1 cellular context compared by ENCODE assay signal in genomic region chr6:11143394-11144371, GRCh38.
TF ChIP-seq lines count a peak whose summit lies in the region.

No MANE protein-coding gene starts in this region.

TF ChIP-seq in A549, 52 proteins besides CTCF, POLR2A, EP300 and RAD21 (continued from another document):
- TF ChIP-seq, protein P1, sequence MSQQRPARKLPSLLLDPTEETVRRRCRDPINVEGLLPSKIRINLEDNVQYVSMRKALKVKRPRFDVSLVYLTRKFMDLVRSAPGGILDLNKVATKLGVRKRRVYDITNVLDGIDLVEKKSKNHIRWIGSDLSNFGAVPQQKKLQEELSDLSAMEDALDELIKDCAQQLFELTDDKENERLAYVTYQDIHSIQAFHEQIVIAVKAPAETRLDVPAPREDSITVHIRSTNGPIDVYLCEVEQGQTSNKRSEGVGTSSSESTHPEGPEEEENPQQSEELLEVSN (IDR thresholded peaks at IDR 0.05; ENCODE audit: borderline replicate concordance, low read depth): peak; percentile 98
- peak; percentile 100 for TF ChIP-seq MAX (IDR thresholded peaks at IDR 0.05)
- TF ChIP-seq RNF2 (IDR thresholded peaks at IDR 0.05; ENCODE audit: borderline replicate concordance, low read depth): no peak
- peak; percentile 64; the same call in 1 of the 2 replicates for TF ChIP-seq GATA3 (IDR thresholded peaks at IDR 0.05; ENCODE audit: borderline replicate concordance)
- no peak for TF ChIP-seq ZFP36 (IDR thresholded peaks at IDR 0.05; ENCODE audit: borderline replicate concordance, partially characterized antibody)
- 0 out of 2 replicates have a peak, but pooled peaks have one; percentile 62 for TF ChIP-seq FOXS1 (CRISPR knock-in tag; IDR thresholded peaks at IDR 0.05)
- TF ChIP-seq, protein P2, sequence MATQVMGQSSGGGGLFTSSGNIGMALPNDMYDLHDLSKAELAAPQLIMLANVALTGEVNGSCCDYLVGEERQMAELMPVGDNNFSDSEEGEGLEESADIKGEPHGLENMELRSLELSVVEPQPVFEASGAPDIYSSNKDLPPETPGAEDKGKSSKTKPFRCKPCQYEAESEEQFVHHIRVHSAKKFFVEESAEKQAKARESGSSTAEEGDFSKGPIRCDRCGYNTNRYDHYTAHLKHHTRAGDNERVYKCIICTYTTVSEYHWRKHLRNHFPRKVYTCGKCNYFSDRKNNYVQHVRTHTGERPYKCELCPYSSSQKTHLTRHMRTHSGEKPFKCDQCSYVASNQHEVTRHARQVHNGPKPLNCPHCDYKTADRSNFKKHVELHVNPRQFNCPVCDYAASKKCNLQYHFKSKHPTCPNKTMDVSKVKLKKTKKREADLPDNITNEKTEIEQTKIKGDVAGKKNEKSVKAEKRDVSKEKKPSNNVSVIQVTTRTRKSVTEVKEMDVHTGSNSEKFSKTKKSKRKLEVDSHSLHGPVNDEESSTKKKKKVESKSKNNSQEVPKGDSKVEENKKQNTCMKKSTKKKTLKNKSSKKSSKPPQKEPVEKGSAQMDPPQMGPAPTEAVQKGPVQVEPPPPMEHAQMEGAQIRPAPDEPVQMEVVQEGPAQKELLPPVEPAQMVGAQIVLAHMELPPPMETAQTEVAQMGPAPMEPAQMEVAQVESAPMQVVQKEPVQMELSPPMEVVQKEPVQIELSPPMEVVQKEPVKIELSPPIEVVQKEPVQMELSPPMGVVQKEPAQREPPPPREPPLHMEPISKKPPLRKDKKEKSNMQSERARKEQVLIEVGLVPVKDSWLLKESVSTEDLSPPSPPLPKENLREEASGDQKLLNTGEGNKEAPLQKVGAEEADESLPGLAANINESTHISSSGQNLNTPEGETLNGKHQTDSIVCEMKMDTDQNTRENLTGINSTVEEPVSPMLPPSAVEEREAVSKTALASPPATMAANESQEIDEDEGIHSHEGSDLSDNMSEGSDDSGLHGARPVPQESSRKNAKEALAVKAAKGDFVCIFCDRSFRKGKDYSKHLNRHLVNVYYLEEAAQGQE (IDR thresholded peaks at IDR 0.05): no peak
- TF ChIP-seq CHD2 (IDR thresholded peaks at IDR 0.05; ENCODE audit: low read length, partially characterized antibody): no peak
